22 cellular contexts compared by ENCODE assay signal in the genomic region with DNA sequence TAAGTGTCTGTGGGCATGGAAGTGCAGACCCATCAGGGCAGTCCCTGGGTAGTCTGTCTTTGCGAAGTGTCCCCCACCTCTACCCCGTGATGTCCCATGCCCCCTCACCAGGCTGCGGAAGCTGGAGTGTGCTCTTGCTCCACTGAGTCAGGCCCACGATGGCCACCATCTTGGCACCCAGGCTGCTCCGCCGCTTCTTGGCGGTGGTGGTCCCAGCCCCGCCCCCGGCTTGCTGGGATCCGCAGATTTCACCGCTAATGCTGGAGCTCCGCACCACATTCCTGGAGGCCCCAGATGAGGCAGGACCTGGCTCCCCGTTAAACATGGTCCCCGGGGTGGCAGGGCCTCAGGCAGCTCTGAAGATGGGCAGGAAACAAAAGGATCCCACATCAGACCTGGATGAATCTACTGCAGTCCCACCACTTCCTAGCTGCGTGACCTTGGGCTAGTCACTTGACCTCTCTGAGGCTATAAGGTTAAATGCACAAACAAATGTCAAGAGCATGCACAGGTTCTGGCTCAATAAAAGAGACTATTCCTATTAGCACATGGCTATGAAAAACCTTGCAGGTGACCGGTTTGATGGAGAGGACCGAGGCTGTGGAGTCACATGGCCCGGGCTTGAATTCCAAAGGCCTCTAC. TPM values are rescaled to one million over a fixed set of nuclear protein-coding genes. Genes with fewer than 3 reads are reported as not detected.
DNase-seq lines count a peak whose midpoint lies in the region; ATAC-seq, FAIRE-seq and TF ChIP-seq lines count a peak whose summit lies in the region.
"Had no signal": no experiment of that assay in that cellular context is flagged by ENCODE, and none has a peak within 500 bp of the region (broad histone marks: within the 10 kb centered on the region; RNA-seq: fewer than 3 reads in every experiment).

No MANE protein-coding gene starts in this region.

- no CpG with 5 or more reads among the region's 18 CpGs for WGBS in neuronal stem cell (ENCODE audit: extremely low coverage in 2 of 2, insufficient read length in 2 of 2, insufficient replicate concordance in 1 of 2), 2 donors

- no peak overlapping the region for H2BK15ac ChIP-seq in neuronal stem cell (ENCODE audit: low read length)

- no peak overlapping the region for H2AFZ ChIP-seq in neuronal stem cell (ENCODE audit: low read length)
- H2AFZ ChIP-seq: GM23338 had no signal

- H2AK5ac ChIP-seq in neuronal stem cell (ENCODE audit: low read depth, low read length): no peak overlapping the region

- no peak overlapping the region for H4K91ac ChIP-seq in neuronal stem cell (ENCODE audit: low read depth, low read length, poor library complexity)

- peak overlapping the region in 4 of 11 experiments; percentile 1 to 45 (median 10); a peak in 2 of 22 replicates for H3K9ac ChIP-seq in BLaER1 treated with 17β-estradiol and CSF1 and Interleukin-3, amounts not matched to agents 10 nM and 100 nM
- H3K9ac ChIP-seq in kidney (ENCODE audit: low read length in 2 of 2) (no peak overlapping the region), neuronal stem cell (ENCODE audit: low read depth, low read length, poor library complexity) (no peak overlapping the region)

- ATAC-seq in HG03521 (IDR thresholded peaks at IDR 0.05; ENCODE audit: unreplicated experiment): no peak
- ATAC-seq in GM18519 (IDR thresholded peaks at IDR 0.05; ENCODE audit: low FRiP score, unreplicated experiment): no peak
- ATAC-seq in HG03196 (IDR thresholded peaks at IDR 0.05; ENCODE audit: unreplicated experiment): no peak
- ATAC-seq: A549, GM23338, HCT116 had no signal

- H3K4me2 ChIP-seq in BLaER1 treated with 17β-estradiol and CSF1 and Interleukin-3, amounts not matched to agents 10 nM and 100 nM: peak overlapping the region in 8 of 11 experiments; percentile 36 to 73 (median 64); a peak in 12 of 22 replicates
- H3K4me2 ChIP-seq in neuronal stem cell (ENCODE audit: insufficient read depth, low read length, poor library complexity, severe bottlenecking): no peak overlapping the region
- H3K4me2 ChIP-seq: A549, GM23338 had no signal

- no peaks in the 10 kb centered on the region for H3K79me1 ChIP-seq in neuronal stem cell (ENCODE audit: low read depth, low read length)

- H3K36me3 ChIP-seq in BLaER1 treated with 17β-estradiol and CSF1 and Interleukin-3, amounts not matched to agents 10 nM and 100 nM: peaks cover 0 to 81% (median 22%) of the 10 kb centered on the region in 11 experiments; a peak in 14 of 22 replicates
- no peaks in the 10 kb centered on the region for H3K36me3 ChIP-seq in kidney (ENCODE audit: control insufficient read depth in 1 of 2, insufficient read depth in 2 of 2, low read length in 2 of 2)
- peaks cover 0 to 7% of the 10 kb centered on the region in 2 donors for H3K36me3 ChIP-seq in neuronal stem cell (replicated peaks in 1 of 2; ENCODE audit: control insufficient read depth in 2 of 2, insufficient read depth in 2 of 2, low read length in 2 of 2)
- peaks cover 41% of the 10 kb centered on the region for H3K36me3 ChIP-seq in BE2C

- H3K23ac ChIP-seq in neuronal stem cell (ENCODE audit: low read depth, low read length, poor library complexity): no peak overlapping the region

- H2BK120ac ChIP-seq in neuronal stem cell (ENCODE audit: low read depth, low read length): no peak overlapping the region

- no peak for FAIRE-seq in kidney (lab: Jason Lieb, UNC)
- FAIRE-seq: A549, GM12891, GM18507 had no signal

- H3K27me3 ChIP-seq in BLaER1 treated with 17β-estradiol and CSF1 and Interleukin-3, amounts not matched to agents 10 nM and 100 nM: no peaks in the 10 kb centered on the region
- H3K27me3 ChIP-seq in neuronal stem cell (ENCODE audit: control insufficient read depth in 3 of 3, insufficient read depth in 3 of 3, low read depth in 1 of 3, low read length in 3 of 3) (no peaks in the 10 kb centered on the region), BE2C (no peaks in the 10 kb centered on the region)

- H3K27ac ChIP-seq in BLaER1 treated with 17β-estradiol and CSF1 and Interleukin-3, amounts not matched to agents 10 nM and 100 nM: peak overlapping the region in 3 of 11 experiments; percentile 16 to 38 (median 27); a peak in 3 of 22 replicates
- H3K27ac ChIP-seq in kidney (ENCODE audit: low read depth in 2 of 2, low read length in 2 of 2) (no peak overlapping the region), neuronal stem cell (replicated peaks; ENCODE audit: low read length) (no peak overlapping the region)
- H3K27ac ChIP-seq: A549 had no signal

- no peak overlapping the region for H2BK12ac ChIP-seq in neuronal stem cell (ENCODE audit: low read length)

- peaks cover 29 to 56% (median 52%) of the 10 kb centered on the region in 10 experiments for H3K4me1 ChIP-seq in BLaER1 treated with 17β-estradiol and CSF1 and Interleukin-3, amounts not matched to agents 10 nM and 100 nM
- H3K4me1 ChIP-seq in kidney (ENCODE audit: control insufficient read depth in 1 of 2, insufficient read depth in 1 of 2, low read depth in 1 of 2, low read length in 2 of 2) (peaks cover 0 to 5% of the 10 kb centered on the region in 2 donors), neuronal stem cell (ENCODE audit: control insufficient read depth in 2 of 2, insufficient read depth in 1 of 2, low read depth in 1 of 2, low read length in 2 of 2) (peaks cover 12 to 14% of the 10 kb centered on the region in 2 donors), BE2C (no peaks in the 10 kb centered on the region)

- peak overlapping the region; percentile 33 for H3K18ac ChIP-seq in neuronal stem cell (ENCODE audit: low read length)

- no peak overlapping the region for H3K4ac ChIP-seq in neuronal stem cell (ENCODE audit: low read length)

- H3K9me3 ChIP-seq in BLaER1 treated with 17β-estradiol and CSF1 and Interleukin-3, amounts not matched to agents 10 nM and 100 nM (replicated peaks in 1 of 11): peaks cover 0 to 5% (median 0%) of the 10 kb centered on the region in 11 experiments; a peak in 2 of 22 replicates
- H3K9me3 ChIP-seq in kidney (ENCODE audit: control insufficient read depth in 1 of 2, low read length in 2 of 2) (no peaks in the 10 kb centered on the region), neuronal stem cell (replicated peaks in 1 of 2; ENCODE audit: control insufficient read depth in 2 of 2, insufficient read depth in 1 of 2, low read depth in 1 of 2, low read length in 2 of 2) (peaks cover 0 to 2% of the 10 kb centered on the region in 2 donors), BE2C (no peaks in the 10 kb centered on the region)
- H3K9me3 ChIP-seq: A549 had no signal

- no peak overlapping the region for H3K4me3 ChIP-seq in BLaER1 treated with 17β-estradiol and CSF1 and Interleukin-3, amounts not matched to agents 10 nM and 100 nM
- H3K4me3 ChIP-seq in kidney (ENCODE audit: low read length in 2 of 2) (no peak overlapping the region), neuronal stem cell (ENCODE audit: low read length in 2 of 2) (no peak overlapping the region), BE2C (ENCODE audit: low read depth, low read length) (no peak overlapping the region)
- H3K4me3 ChIP-seq: A549, GM23338 had no signal

- peaks cover 0 to 38% (median 0%) of the 10 kb centered on the region in 11 experiments; a peak in 4 of 22 replicates for H4K20me1 ChIP-seq in BLaER1 treated with 17β-estradiol and CSF1 and Interleukin-3, amounts not matched to agents 10 nM and 100 nM

- no peak overlapping the region for H3K14ac ChIP-seq in neuronal stem cell (ENCODE audit: low read length)

- TF ChIP-seq CTCF in kidney (IDR thresholded peaks at IDR 0.05; ENCODE audit: borderline replicate concordance, extremely low read depth, insufficient read depth) (no peak), BE2C (IDR thresholded peaks at IDR 0.05; ENCODE audit: low read depth, low read length) (no peak)

- H4K8ac ChIP-seq in neuronal stem cell (ENCODE audit: low read depth, low read length): no peak overlapping the region

- DNase-seq in kidney (peak; percentile 35), neuronal stem cell (ENCODE audit: low spot score) (no peak), BE2C (no peak)
- DNase-seq: 8988T; ACHN; AML-193; Calu3; CD4-positive, alpha-beta T cell; COR-L47; DMS53; DMS79 treated with DMSO at 0.1 percent for 48 hours; GF-D8; H9 had no signal

- intact Hi-C loops in kidney (cut with DNase I): no loop called here

- no peak overlapping the region for H2BK5ac ChIP-seq in neuronal stem cell (ENCODE audit: low read length)

RNA-seq across cellular contexts. Expression of gene RIMS3, which starts 23.8 kb away (rescaled TPM):
- 6.2 TPM for total RNA-seq in kidney
- polyA plus RNA-seq in kidney (ENCODE audit: insufficient read depth, low read depth, low replicate concordance): 1.6 TPM
- 14.6 TPM for polyA plus RNA-seq in neuronal stem cell (2013, experiment 1 of 2)
- 14.4 TPM for polyA plus RNA-seq in neuronal stem cell (2013, experiment 2 of 2)
- polyA plus RNA-seq in BE2C (2012; ENCODE audit: insufficient read depth, insufficient read length, low read depth): 47.8 TPM

RNA-seq across cellular contexts. Expression of gene NFYC, which starts 49.8 kb away (rescaled TPM):
- 69.3 TPM for total RNA-seq in kidney
- polyA plus RNA-seq in kidney (ENCODE audit: insufficient read depth, low read depth, low replicate concordance): 52.1 TPM
- polyA plus RNA-seq in neuronal stem cell (2013, experiment 1 of 2): 58.9 TPM
- polyA plus RNA-seq in neuronal stem cell (2013, experiment 2 of 2): 58.8 TPM
- 88.4 TPM for polyA plus RNA-seq in BE2C (2012; ENCODE audit: insufficient read depth, insufficient read length, low read depth)
